In the genomic region with DNA sequence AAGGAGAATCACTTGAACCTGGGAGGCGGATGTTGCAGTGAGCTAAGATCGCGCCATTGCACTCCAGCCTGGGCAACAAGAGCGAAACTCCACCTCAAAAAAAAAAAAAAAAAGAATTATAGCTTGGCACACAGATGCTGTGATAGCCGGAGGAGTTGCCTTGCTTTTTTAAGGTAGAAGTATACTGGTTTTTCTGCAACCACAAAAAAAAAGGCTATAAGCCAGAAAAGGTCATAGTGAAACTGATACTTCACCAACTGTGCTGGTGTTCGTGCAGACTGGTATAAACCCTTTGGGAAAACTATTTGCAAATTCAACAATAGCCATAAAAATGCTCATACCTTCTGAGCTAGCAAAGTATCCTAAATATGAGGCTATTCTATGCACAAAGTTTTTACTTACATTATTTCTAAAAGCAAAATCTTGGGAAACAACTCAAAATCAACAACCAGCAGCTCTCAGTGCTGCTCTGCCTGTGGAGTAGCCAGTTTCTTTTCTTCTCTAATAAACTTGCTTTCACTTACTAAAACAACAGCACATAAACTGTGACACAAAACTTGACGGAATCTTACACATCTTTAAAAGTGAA, we compare ENCODE assay signal across 1 cellular context.
A peak's percentile ranks its signal among the peaks of the same experiment; 100 is the strongest.
TF ChIP-seq lines count a peak whose summit lies in the region.

No MANE protein-coding gene starts in this region.

TF ChIP-seq in GM12878, 131 proteins besides CTCF, POLR2A, EP300 and RAD21 (continued from another document and continues in another):
- TF ChIP-seq, protein P1, sequence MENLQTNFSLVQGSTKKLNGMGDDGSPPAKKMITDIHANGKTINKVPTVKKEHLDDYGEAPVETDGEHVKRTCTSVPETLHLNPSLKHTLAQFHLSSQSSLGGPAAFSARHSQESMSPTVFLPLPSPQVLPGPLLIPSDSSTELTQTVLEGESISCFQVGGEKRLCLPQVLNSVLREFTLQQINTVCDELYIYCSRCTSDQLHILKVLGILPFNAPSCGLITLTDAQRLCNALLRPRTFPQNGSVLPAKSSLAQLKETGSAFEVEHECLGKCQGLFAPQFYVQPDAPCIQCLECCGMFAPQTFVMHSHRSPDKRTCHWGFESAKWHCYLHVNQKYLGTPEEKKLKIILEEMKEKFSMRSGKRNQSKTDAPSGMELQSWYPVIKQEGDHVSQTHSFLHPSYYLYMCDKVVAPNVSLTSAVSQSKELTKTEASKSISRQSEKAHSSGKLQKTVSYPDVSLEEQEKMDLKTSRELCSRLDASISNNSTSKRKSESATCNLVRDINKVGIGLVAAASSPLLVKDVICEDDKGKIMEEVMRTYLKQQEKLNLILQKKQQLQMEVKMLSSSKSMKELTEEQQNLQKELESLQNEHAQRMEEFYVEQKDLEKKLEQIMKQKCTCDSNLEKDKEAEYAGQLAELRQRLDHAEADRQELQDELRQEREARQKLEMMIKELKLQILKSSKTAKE (IDR thresholded peaks at IDR 0.05; ENCODE audit: low read depth, poor library complexity, severe bottlenecking), result peak; percentile 98
- TF ChIP-seq IKZF2 (IDR thresholded peaks at IDR 0.05) (peak; percentile 97), PRDM15 (CRISPR knock-in tag; IDR thresholded peaks at IDR 0.05) (no peak), ZZZ3 (IDR thresholded peaks at IDR 0.05; ENCODE audit: control insufficient read depth, insufficient read length, low read depth) (no peak), DPF2 (IDR thresholded peaks at IDR 0.05) (peak; percentile 92), JUNB (IDR thresholded peaks at IDR 0.05) (peak; percentile 89), SREBF1 (IDR thresholded peaks at IDR 0.05; ENCODE audit: low read length) (no peak), TCF3 (IDR thresholded peaks at IDR 0.05; ENCODE audit: borderline replicate concordance, insufficient read depth, low read depth, low read length) (no peak), ZNF217 (IDR thresholded peaks at IDR 0.05) (peak; percentile 96; the same call in 1 of the 2 replicates), NR2F1 (conservative IDR thresholded peaks at IDR 0.05) (peak; percentile 84), ZNF274 (IDR thresholded peaks at IDR 0.05; ENCODE audit: insufficient read depth, insufficient read length) (no peak), TBL1XR1 (IDR thresholded peaks at IDR 0.05; ENCODE audit: low read depth, low read length) (peak; percentile 93), CHD2 (IDR thresholded peaks at IDR 0.05; ENCODE audit: borderline replicate concordance, low read depth, low read length) (peak; percentile 46; the same call in 1 of the 2 replicates), WRNIP1 (IDR thresholded peaks at IDR 0.05; ENCODE audit: borderline replicate concordance, low read depth, low read length) (no peak), MYC (IDR thresholded peaks at IDR 0.05; ENCODE audit: insufficient read depth, insufficient read length, insufficient replicate concordance, low read length, severe bottlenecking) (no peak), ELK1 (IDR thresholded peaks at IDR 0.05; ENCODE audit: low read depth, low read length) (no peak), TCF7 (IDR thresholded peaks at IDR 0.05; ENCODE audit: borderline replicate concordance) (peak; percentile 84), REST (IDR thresholded peaks at IDR 0.05; ENCODE audit: low read depth, low read length) (no peak), TARDBP (IDR thresholded peaks at IDR 0.05; ENCODE audit: borderline replicate concordance) (no peak), SUPT20H (IDR thresholded peaks at IDR 0.05; ENCODE audit: borderline replicate concordance, control insufficient read depth, low read depth, low read length) (no peak), NFYA (IDR thresholded peaks at IDR 0.05; ENCODE audit: borderline replicate concordance, low read depth, low read length) (no peak), TCF12 (IDR thresholded peaks at IDR 0.05; ENCODE audit: low read depth, low read length) (peak; percentile 36; the same call in 1 of the 2 replicates), MXI1 (IDR thresholded peaks at IDR 0.05; ENCODE audit: low read depth, low read length) (peak; percentile 68), BMI1 (IDR thresholded peaks at IDR 0.05; ENCODE audit: borderline replicate concordance) (peak; percentile 62; the same call in 1 of the 2 replicates), ZBTB40 (IDR thresholded peaks at IDR 0.05; ENCODE audit: borderline replicate concordance) (no peak; the same call in 1 of the 2 replicates), CEBPB (IDR thresholded peaks at IDR 0.05; ENCODE audit: borderline replicate concordance in 1 of 2, low read depth in 2 of 2, low read length in 2 of 2) (peak in 1 of 2 experiments; percentile 84; a peak in 1 of 4 replicates), CREB1 (IDR thresholded peaks at IDR 0.05; ENCODE audit: low read depth) (0 out of 2 replicates have a peak, but pooled peaks have one; percentile 39)
- TF ChIP-seq, protein P2, sequence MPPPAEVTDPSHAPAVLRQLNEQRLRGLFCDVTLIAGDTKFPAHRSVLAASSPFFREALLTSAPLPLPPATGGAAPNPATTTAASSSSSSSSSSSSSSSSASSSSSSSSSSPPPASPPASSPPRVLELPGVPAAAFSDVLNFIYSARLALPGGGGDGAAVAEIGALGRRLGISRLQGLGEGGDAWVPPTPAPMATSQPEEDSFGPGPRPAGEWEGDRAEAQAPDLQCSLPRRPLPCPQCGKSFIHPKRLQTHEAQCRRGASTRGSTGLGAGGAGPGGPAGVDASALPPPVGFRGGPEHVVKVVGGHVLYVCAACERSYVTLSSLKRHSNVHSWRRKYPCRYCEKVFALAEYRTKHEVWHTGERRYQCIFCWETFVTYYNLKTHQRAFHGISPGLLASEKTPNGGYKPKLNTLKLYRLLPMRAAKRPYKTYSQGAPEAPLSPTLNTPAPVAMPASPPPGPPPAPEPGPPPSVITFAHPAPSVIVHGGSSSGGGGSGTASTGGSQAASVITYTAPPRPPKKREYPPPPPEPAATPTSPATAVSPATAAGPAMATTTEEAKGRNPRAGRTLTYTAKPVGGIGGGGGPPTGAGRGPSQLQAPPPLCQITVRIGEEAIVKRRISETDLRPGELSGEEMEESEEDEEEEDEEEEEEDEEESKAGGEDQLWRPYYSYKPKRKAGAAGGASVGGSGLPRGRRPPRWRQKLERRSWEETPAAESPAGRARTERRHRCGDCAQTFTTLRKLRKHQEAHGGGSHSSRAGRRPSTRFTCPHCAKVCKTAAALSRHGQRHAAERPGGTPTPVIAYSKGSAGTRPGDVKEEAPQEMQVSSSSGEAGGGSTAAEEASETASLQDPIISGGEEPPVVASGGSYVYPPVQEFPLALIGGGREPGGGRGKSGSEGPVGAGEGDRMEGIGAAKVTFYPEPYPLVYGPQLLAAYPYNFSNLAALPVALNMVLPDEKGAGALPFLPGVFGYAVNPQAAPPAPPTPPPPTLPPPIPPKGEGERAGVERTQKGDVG (CRISPR knock-in tag; IDR thresholded peaks at IDR 0.05), result no peak
- TF ChIP-seq, protein P3, sequence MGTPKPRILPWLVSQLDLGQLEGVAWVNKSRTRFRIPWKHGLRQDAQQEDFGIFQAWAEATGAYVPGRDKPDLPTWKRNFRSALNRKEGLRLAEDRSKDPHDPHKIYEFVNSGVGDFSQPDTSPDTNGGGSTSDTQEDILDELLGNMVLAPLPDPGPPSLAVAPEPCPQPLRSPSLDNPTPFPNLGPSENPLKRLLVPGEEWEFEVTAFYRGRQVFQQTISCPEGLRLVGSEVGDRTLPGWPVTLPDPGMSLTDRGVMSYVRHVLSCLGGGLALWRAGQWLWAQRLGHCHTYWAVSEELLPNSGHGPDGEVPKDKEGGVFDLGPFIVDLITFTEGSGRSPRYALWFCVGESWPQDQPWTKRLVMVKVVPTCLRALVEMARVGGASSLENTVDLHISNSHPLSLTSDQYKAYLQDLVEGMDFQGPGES (IDR thresholded peaks at IDR 0.05), result no peak
- TF ChIP-seq, protein P4, sequence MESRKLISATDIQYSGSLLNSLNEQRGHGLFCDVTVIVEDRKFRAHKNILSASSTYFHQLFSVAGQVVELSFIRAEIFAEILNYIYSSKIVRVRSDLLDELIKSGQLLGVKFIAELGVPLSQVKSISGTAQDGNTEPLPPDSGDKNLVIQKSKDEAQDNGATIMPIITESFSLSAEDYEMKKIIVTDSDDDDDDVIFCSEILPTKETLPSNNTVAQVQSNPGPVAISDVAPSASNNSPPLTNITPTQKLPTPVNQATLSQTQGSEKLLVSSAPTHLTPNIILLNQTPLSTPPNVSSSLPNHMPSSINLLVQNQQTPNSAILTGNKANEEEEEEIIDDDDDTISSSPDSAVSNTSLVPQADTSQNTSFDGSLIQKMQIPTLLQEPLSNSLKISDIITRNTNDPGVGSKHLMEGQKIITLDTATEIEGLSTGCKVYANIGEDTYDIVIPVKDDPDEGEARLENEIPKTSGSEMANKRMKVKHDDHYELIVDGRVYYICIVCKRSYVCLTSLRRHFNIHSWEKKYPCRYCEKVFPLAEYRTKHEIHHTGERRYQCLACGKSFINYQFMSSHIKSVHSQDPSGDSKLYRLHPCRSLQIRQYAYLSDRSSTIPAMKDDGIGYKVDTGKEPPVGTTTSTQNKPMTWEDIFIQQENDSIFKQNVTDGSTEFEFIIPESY (IDR thresholded peaks at IDR 0.05), result no peak
